In the genomic region with DNA sequence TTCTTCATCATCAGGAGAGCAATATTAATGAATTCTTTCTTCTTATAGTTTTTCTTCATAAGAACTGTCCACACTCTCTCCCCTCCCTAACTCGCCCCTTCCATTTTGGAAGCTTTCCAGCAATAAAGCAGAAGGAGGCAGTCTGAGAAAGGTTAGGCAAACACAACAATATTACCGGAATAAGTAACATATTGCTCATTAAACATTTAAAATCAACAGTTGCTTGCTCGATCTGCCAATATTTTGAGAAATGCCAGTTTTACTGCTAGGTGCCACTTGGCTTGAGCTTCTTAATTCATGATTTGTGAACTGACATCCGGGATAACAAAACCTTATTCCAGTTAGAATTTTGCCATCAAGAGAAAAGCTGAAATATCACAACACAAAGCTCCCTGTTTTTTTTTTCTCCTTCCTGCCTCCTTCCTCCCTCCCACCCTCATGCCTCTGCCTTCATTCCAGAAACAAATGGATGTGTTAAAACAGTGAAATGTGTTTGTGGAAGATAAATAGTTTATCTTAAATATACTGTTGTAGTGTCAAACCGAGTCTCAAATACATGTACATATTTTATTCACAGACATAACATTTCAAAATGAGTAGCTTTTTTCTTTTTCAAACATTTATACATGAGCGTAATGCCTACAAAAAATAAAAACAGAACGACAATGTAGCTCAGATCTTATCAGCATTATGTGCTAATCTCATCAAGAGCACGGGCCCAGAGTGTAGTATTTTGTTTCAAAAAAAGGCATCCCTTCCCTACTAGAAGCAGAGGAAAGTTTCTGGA, we compare ENCODE assay signal across 15 cellular contexts.
DNase-seq lines count a peak whose midpoint lies in the region; ATAC-seq and TF ChIP-seq lines count a peak whose summit lies in the region.
"Had no signal": no experiment of that assay in that cellular context is flagged by ENCODE, and none has a peak within 500 bp of the region (broad histone marks: within the 10 kb centered on the region; RNA-seq: fewer than 3 reads in every experiment).

No MANE protein-coding gene starts in this region.

- CTCF ChIA-PET in PC-3 (lab: Charles Lee): interaction anchor here (0.8 kb wide), 1 partner anchor 93 kb away, joined by 3 read pairs; no protein-coding TSS in a partner anchor

- intact Hi-C loops in PC-3 (cut with micrococcal nuclease): loop anchor here (2.0 kb wide), 1 partner anchor 54 kb away; no protein-coding TSS in a partner anchor
- intact Hi-C loops in sciatic nerve (cut with DNase I): loop anchor here (1.0 kb wide), 1 partner anchor 26 kb away; no protein-coding TSS in a partner anchor
- intact Hi-C loops in testis (cut with DNase I; ENCODE audit: low total_unique reads): no loop called here
- intact Hi-C loops in adrenal gland (cut with DNase I): no loop called here

- POLR2A ChIA-PET in PC-3 (lab: Charles Lee; ENCODE audit: unreplicated experiment): interaction anchor here (0.5 to 0.6 kb wide), 4 partner anchors 34 to 1773 kb away, joined by 3 to 4 read pairs (median 4); no protein-coding TSS in a partner anchor

- no peaks in the 10 kb centered on the region for H4K20me1 ChIP-seq in PC-3 (ENCODE audit: low read length)

- DNase-seq in HT-29 (ENCODE audit: low spot score): peak; percentile 14
- DNase-seq in PC-3: peak; percentile 38
- DNase-seq in fibroblast of villous mesenchyme (ENCODE audit: low read depth): peak; percentile 12
- DNase-seq in sciatic nerve (ENCODE audit: low spot score): no peak
- no peak for DNase-seq in NCI-H1417 treated with DMSO at 0.1 percent for 48 hours (lab: John Stamatoyannopoulos, UW)
- no peak for DNase-seq in testis
- DNase-seq in adrenal gland: no peak
- DNase-seq: activated CD4-positive, alpha-beta T cell treated with anti-CD3 and anti-CD28 coated beads for 1 hour; amygdala; effector CD4-positive, alpha-beta T cell; hippocampal formation; NCI-H187 treated with DMSO at 0.1 percent for 48 hours; stimulated activated naive CD8-positive, alpha-beta T cell treated with anti-CD3 and anti-CD28 coated beads, Interleukin-15, Interleukin-2, amounts not matched to agents 100 U/mL and 50 U/mL, for 24 hours had no signal

- 0 out of 2 replicates have a peak overlapping the region, but pooled peaks have one; percentile 43 for H2AFZ ChIP-seq in PC-3 (ENCODE audit: low read length)

- TF ChIP-seq POLR2A in testis (IDR thresholded peaks at IDR 0.05) (no peak), adrenal gland (IDR thresholded peaks at IDR 0.05) (no peak)

- H3K9me3 ChIP-seq in PC-3 (ENCODE audit: low read length) (no peaks in the 10 kb centered on the region), testis (no peaks in the 10 kb centered on the region), adrenal gland (replicated peaks in 1 of 3) (no peaks in the 10 kb centered on the region)

- no TSS peak for BruUV-seq in PC-3 (replicated peaks; lab: Mats Ljungman, UMichigan)

- H3K27me3 ChIP-seq in PC-3 (ENCODE audit: low read length) (no peaks in the 10 kb centered on the region), testis (no peaks in the 10 kb centered on the region), adrenal gland (no peaks in the 10 kb centered on the region)

- H3K4me3 ChIP-seq in PC-3 (ENCODE audit: low read length): no peak overlapping the region
- H3K4me3 ChIP-seq in fibroblast of villous mesenchyme (ENCODE audit: low read depth, low read length): no peak overlapping the region
- no peak overlapping the region for H3K4me3 ChIP-seq in testis
- peak overlapping the region in 1 of 4 donors; percentile 46 for H3K4me3 ChIP-seq in adrenal gland

- no peaks in the 10 kb centered on the region for H3F3A ChIP-seq in PC-3 (ENCODE audit: low read length, unreplicated experiment)

- H3K79me2 ChIP-seq in PC-3 (ENCODE audit: low read length): no peaks in the 10 kb centered on the region

- H3K9ac ChIP-seq in PC-3 (ENCODE audit: low read length): no peak overlapping the region

- WGBS in testis, 2 donors: 25 to 31% methylated on average over 8 of the region's 8 CpGs
- 4 to 6% (median 5%) methylated on average over 8 of the region's 8 CpGs for WGBS in adrenal gland, 4 donors

- peaks cover 9% of the 10 kb centered on the region; the same call in 1 of the 2 replicates for H3K4me1 ChIP-seq in PC-3 (ENCODE audit: insufficient read depth, low read length)
- H3K4me1 ChIP-seq in testis: no peaks in the 10 kb centered on the region
- H3K4me1 ChIP-seq in adrenal gland (replicated peaks in 1 of 2): peaks cover 0 to 16% of the 10 kb centered on the region in 2 donors

- H3K4me2 ChIP-seq in PC-3 (ENCODE audit: low read length): peak overlapping the region; percentile 44

- H3K36me3 ChIP-seq in PC-3 (ENCODE audit: low read depth, low read length) (no peaks in the 10 kb centered on the region), testis (ENCODE audit: low read depth, missing control alignments) (no peaks in the 10 kb centered on the region), adrenal gland (replicated peaks in 1 of 2) (no peaks in the 10 kb centered on the region)

- ATAC-seq in PC-3: peak; percentile 90
- peak; percentile 53 for ATAC-seq in sciatic nerve
- no peak for ATAC-seq in GM21447 (IDR thresholded peaks at IDR 0.05; ENCODE audit: unreplicated experiment)
- ATAC-seq: HepG2; stimulated activated naive CD8-positive, alpha-beta T cell treated with anti-CD3 and anti-CD28 coated beads, Interleukin-15, Interleukin-2, amounts not matched to agents 100 U/mL and 50 U/mL, for 24 hours had no signal

- H3K27ac ChIP-seq in PC-3 (ENCODE audit: low read length) (no peak overlapping the region), testis (no peak overlapping the region), adrenal gland (no peak overlapping the region)

- H3K9me2 ChIP-seq in PC-3 (replicated peaks; ENCODE audit: low read length): no peaks in the 10 kb centered on the region

- TF ChIP-seq CTCF in PC-3 (conservative IDR thresholded peaks at IDR 0.05; ENCODE audit: low read depth, low read length) (no peak), fibroblast of villous mesenchyme (IDR thresholded peaks at IDR 0.05; ENCODE audit: insufficient read depth, low read depth, low read length) (no peak), testis (IDR thresholded peaks at IDR 0.05) (no peak), adrenal gland (IDR thresholded peaks at IDR 0.05) (no peak)

Comparison
In these comparisons a context has a peak if more than half of its experiments do, and no peak if none do; other contexts are left out.
1. DNase-seq: peak in HT-29 (single experiment), PC-3 (single experiment) and fibroblast of villous mesenchyme (single experiment); none in sciatic nerve (single experiment), NCI-H1417 treated with DMSO at 0.1 percent for 48 hours (single experiment), testis (single experiment) and adrenal gland (0 of 7).
2. intact Hi-C loops: an anchor here in PC-3 (2.0 kb wide) and sciatic nerve (1.0 kb wide); none called in testis and adrenal gland.